1 cellular context compared by ENCODE assay signal in genomic region chr5:113606298-113607134, GRCh38.
TF ChIP-seq lines count a peak whose summit lies in the region.

No MANE protein-coding gene starts in this region.

TF ChIP-seq in GM23338, 12 proteins besides CTCF, POLR2A, EP300 and RAD21 (continued from another document):
- no peak for TF ChIP-seq ZNF462 (CRISPR knock-in tag; IDR thresholded peaks at IDR 0.05)
